ENCODE assay signal across 19 cellular contexts in the genomic region with DNA sequence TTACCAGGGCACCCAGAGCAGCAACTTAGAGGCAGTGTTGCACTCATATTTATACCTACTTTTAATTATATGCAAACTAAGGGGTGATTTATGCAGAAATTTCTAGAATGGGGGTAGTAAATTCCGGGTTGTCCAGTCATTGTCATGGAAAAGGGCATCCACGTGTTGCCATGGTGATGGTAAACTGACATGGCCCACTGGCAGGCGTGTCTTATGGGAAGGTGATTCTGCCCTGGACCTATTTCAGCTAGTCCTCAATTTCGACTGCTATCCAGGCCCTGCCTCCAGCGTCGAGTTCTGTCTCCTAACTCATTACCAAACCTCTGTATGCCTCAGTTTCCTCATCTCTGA. TPM values are rescaled to one million over a fixed set of nuclear protein-coding genes. Genes with fewer than 3 reads are reported as not detected.
DNase-seq lines count a peak whose midpoint lies in the region; ATAC-seq, FAIRE-seq and TF ChIP-seq lines count a peak whose summit lies in the region.
"Had no signal": no experiment of that assay in that cellular context is flagged by ENCODE, and none has a peak within 500 bp of the region (broad histone marks: within the 10 kb centered on the region; RNA-seq: fewer than 3 reads in every experiment).

No MANE protein-coding gene starts in this region.

- in situ Hi-C loops in GM12878 (cut with MboI), result no loop called here

- H4K5ac ChIP-seq in mesendoderm (ENCODE audit: low read length), result no peak overlapping the region

- H3K9me2 ChIP-seq in SK-N-SH, result no peaks in the 10 kb centered on the region

- H2AK5ac ChIP-seq in mesendoderm (ENCODE audit: low read length), result no peak overlapping the region

- H2AFZ ChIP-seq in GM12878 (ENCODE audit: control insufficient read depth, low read depth, low read length), result no peak overlapping the region
- no peak overlapping the region for H2AFZ ChIP-seq in SK-N-SH (ENCODE audit: low read depth)

- no peaks in the 10 kb centered on the region for H3K9me3 Mint-ChIP-seq in HFFc6
- H3K9me3 Mint-ChIP-seq: activated CD8-positive, alpha-beta T cell treated with anti-CD3 and anti-CD28 coated beads for 36 hours; activated T-helper 1 cell treated with anti-CD3 and anti-CD28 coated beads, Interleukin-12 subunit alpha, Interleukin-12 subunit beta, Interleukin-2, Interleukin-4 antibody, amounts not matched to agents 30 ng/mL and 10 ng/mL and 1 ng/mL, durations not matched to agents 14 hours and 24 hours and 36 hours had no signal

- TF ChIP-seq EP300 in GM12878 (IDR thresholded peaks at IDR 0.05; ENCODE audit: borderline replicate concordance in 1 of 2, control insufficient read depth in 1 of 2, low read depth in 2 of 2, low read length in 2 of 2), result no peak
- no peak for TF ChIP-seq EP300 in SK-N-SH (IDR thresholded peaks at IDR 0.05; ENCODE audit: borderline replicate concordance in 1 of 2, low read depth in 1 of 2, low read length in 1 of 2)

- peaks cover 41% of the 10 kb centered on the region for H3K4me1 Mint-ChIP-seq in HFFc6 (ENCODE audit: low read depth)

- no peak overlapping the region for H3K4ac ChIP-seq in mesendoderm (ENCODE audit: low read depth, low read length)

- CTCF ChIA-PET in GM12878 (lab: Yijun Ruan, JAX) (interaction anchor here (0.9 to 4.4 kb wide), 8 partner anchors 9 to 92 kb away, joined by 3 to 19 read pairs (median 6); no protein-coding TSS in a partner anchor), SK-N-SH (lab: Yijun Ruan, JAX) (no interaction called here), HEK293T (lab: Yijun Ruan, JAX) (no interaction called here)

- H4K20me1 ChIP-seq in BLaER1 treated with 17β-estradiol and CSF1 and Interleukin-3, amounts not matched to agents 10 nM and 100 nM, result peaks cover 0 to 88% (median 17%) of the 10 kb centered on the region in 11 experiments; a peak in 11 of 22 replicates
- H4K20me1 ChIP-seq in GM12878 (ENCODE audit: control insufficient read depth, insufficient read depth) (no peaks in the 10 kb centered on the region), SK-N-SH (ENCODE audit: insufficient read depth) (peaks cover 6% of the 10 kb centered on the region; the same call in 1 of the 2 replicates)

- H4K8ac ChIP-seq in mesendoderm (ENCODE audit: low read depth, low read length), result no peak overlapping the region

- SMC1A ChIA-PET in GM12878 (lab: Charles Lee; ENCODE audit: uncharacterized antibody, unreplicated experiment), result interaction anchor here (0.9 to 4.3 kb wide), 4 partner anchors 9 to 53 kb away, joined by 3 to 22 read pairs (median 10); partner anchors contain the start of gene SNX8

- TF ChIP-seq POLR2A in GM12878 (IDR thresholded peaks at IDR 0.05; ENCODE audit: low read depth, low read length), result no peak

- peaks cover 0 to 16% (median 0%) of the 10 kb centered on the region in 11 experiments; a peak in 4 of 22 replicates for H3K36me3 ChIP-seq in BLaER1 treated with 17β-estradiol and CSF1 and Interleukin-3, amounts not matched to agents 10 nM and 100 nM
- H3K36me3 ChIP-seq in GM12878 (ENCODE audit: control insufficient read depth in 2 of 2, insufficient read depth in 2 of 2, low read length in 1 of 2) (peaks cover 0 to 8% of the 10 kb centered on the region in 2 experiments; a peak in 2 of 4 replicates), mesendoderm (ENCODE audit: control insufficient read depth, insufficient read depth, low read length) (no peaks in the 10 kb centered on the region), SK-N-SH (replicated peaks in 1 of 2; ENCODE audit: control insufficient read depth in 1 of 2, insufficient read depth in 2 of 2, low read length in 1 of 2) (no peaks in the 10 kb centered on the region)
- H3K36me3 ChIP-seq: lower lobe of right lung had no signal

- DNase-seq in HFFc6, result peak; percentile 33
- DNase-seq in GM12878 (ENCODE audit: low read depth, low spot score), result no peak
- peak; percentile 86 for DNase-seq in mesendoderm
- no peak for DNase-seq in stimulated activated CD4-positive, alpha-beta T cell treated with anti-CD3 and anti-CD28 coated beads, Interleukin-15, amount 100 ng/mL, for 24 hours
- no peak for DNase-seq in dermis blood vessel endothelial cell
- DNase-seq in SK-N-SH, result no peak
- no peak for DNase-seq in HEK293T (ENCODE audit: extremely low spot score)
- DNase-seq: activated CD8-positive, alpha-beta T cell treated with anti-CD3 and anti-CD28 coated beads for 36 hours; amniotic stem cell; Caco-2; GDM1; GOT3; lower lobe of right lung; NCI-H1092; NCI-H2081 treated with DMSO at 0.1 percent for 48 hours; NCI-H526 treated with DMSO at 0.1 percent for 48 hours had no signal

- no peak for TF ChIP-seq RAD21 in GM12878 (IDR thresholded peaks at IDR 0.05; ENCODE audit: insufficient read depth, low read depth, low read length)
- no peak for TF ChIP-seq RAD21 in SK-N-SH (IDR thresholded peaks at IDR 0.05; ENCODE audit: low read length)

- no peak overlapping the region for H3K4me3 ChIP-seq in BLaER1 treated with 17β-estradiol and CSF1 and Interleukin-3, amounts not matched to agents 10 nM and 100 nM
- H3K4me3 ChIP-seq in GM12878 (no peak overlapping the region), mesendoderm (ENCODE audit: low read length) (no peak overlapping the region), SK-N-SH (ENCODE audit: low read depth in 2 of 2, low read length in 1 of 2) (no peak overlapping the region)
- H3K4me3 ChIP-seq: lower lobe of right lung had no signal

- no peak overlapping the region for H3K4me3 Mint-ChIP-seq in HFFc6
- H3K4me3 Mint-ChIP-seq: activated CD8-positive, alpha-beta T cell treated with anti-CD3 and anti-CD28 coated beads for 36 hours; activated T-helper 1 cell treated with anti-CD3 and anti-CD28 coated beads, Interleukin-12 subunit alpha, Interleukin-12 subunit beta, Interleukin-2, Interleukin-4 antibody, amounts not matched to agents 30 ng/mL and 10 ng/mL and 1 ng/mL, durations not matched to agents 14 hours and 24 hours and 36 hours had no signal

- TF ChIP-seq CTCF in HFFc6 (IDR thresholded peaks at IDR 0.05), result no peak
- no peak for TF ChIP-seq CTCF in GM12878 (IDR thresholded peaks at IDR 0.05 in 2 of 3, conservative IDR thresholded peaks at IDR 0.05 in 1 of 3; ENCODE audit: control insufficient read depth in 2 of 3, extremely low read depth in 1 of 3, insufficient read depth in 1 of 3, low read depth in 3 of 3, low read length in 3 of 3)
- TF ChIP-seq CTCF in SK-N-SH (IDR thresholded peaks at IDR 0.05), result no peak

- H3K4me2 ChIP-seq in BLaER1 treated with 17β-estradiol and CSF1 and Interleukin-3, amounts not matched to agents 10 nM and 100 nM, result peak overlapping the region; percentile 78 to 98 (median 89)
- peak overlapping the region; percentile 77 for H3K4me2 ChIP-seq in GM12878 (ENCODE audit: control insufficient read depth, insufficient read depth)
- no peak overlapping the region for H3K4me2 ChIP-seq in mesendoderm (ENCODE audit: low read length)
- no peak overlapping the region for H3K4me2 ChIP-seq in SK-N-SH

- H3K79me1 ChIP-seq in mesendoderm (ENCODE audit: low read length), result peaks cover 2% of the 10 kb centered on the region

- no peak overlapping the region for H3K23ac ChIP-seq in mesendoderm (ENCODE audit: low read length)

- RAD21 ChIA-PET in GM12878 (lab: Charles Lee; ENCODE audit: unreplicated experiment), result interaction anchor here (1.8 to 2.0 kb wide), 3 partner anchors 13 to 46 kb away, joined by 6 to 13 read pairs (median 9); no protein-coding TSS in a partner anchor

- no peak overlapping the region for H2BK120ac ChIP-seq in mesendoderm (ENCODE audit: low read depth, low read length)

- H3K4me1 ChIP-seq in BLaER1 treated with 17β-estradiol and CSF1 and Interleukin-3, amounts not matched to agents 10 nM and 100 nM, result peaks cover 46 to 86% (median 63%) of the 10 kb centered on the region in 10 experiments
- H3K4me1 ChIP-seq in GM12878 (ENCODE audit: control insufficient read depth, insufficient read depth, low read length) (peaks cover 36% of the 10 kb centered on the region), mesendoderm (ENCODE audit: control insufficient read depth, low read depth, low read length) (no peaks in the 10 kb centered on the region), SK-N-SH (ENCODE audit: control insufficient read depth in 1 of 2, insufficient read depth in 2 of 2, low read depth in 1 of 2, low read length in 1 of 2) (peaks cover 0 to 7% of the 10 kb centered on the region in 2 experiments; a peak in 1 of 4 replicates)
- H3K4me1 ChIP-seq: foreskin keratinocyte had no signal

- POLR2A ChIA-PET in GM12878 (lab: Charles Lee) (interaction anchor here (2.1 to 4.0 kb wide), 3 partner anchors 9 to 64 kb away, joined by 11 to 17 read pairs (median 16); partner anchors contain the start of gene SNX8), SK-N-SH (lab: Yijun Ruan, JAX) (no interaction called here), HEK293T (lab: Yijun Ruan, JAX) (no interaction called here)

- ATAC-seq in GM12878, result no peak
- ATAC-seq: activated CD8-positive, alpha-beta T cell treated with anti-CD3 and anti-CD28 coated beads for 36 hours; foreskin keratinocyte; lower lobe of right lung had no signal

- H2BK5ac ChIP-seq in mesendoderm (ENCODE audit: low read length), result no peak overlapping the region

- H3K27me3 Mint-ChIP-seq in HFFc6 (ENCODE audit: insufficient read depth), result peaks cover 5% of the 10 kb centered on the region
- H3K27me3 Mint-ChIP-seq: activated CD8-positive, alpha-beta T cell treated with anti-CD3 and anti-CD28 coated beads for 36 hours had no signal

- peak overlapping the region in 2 of 11 experiments; percentile 32 to 88; a peak in 2 of 22 replicates for H3K9ac ChIP-seq in BLaER1 treated with 17β-estradiol and CSF1 and Interleukin-3, amounts not matched to agents 10 nM and 100 nM
- no peak overlapping the region for H3K9ac ChIP-seq in GM12878 (ENCODE audit: control insufficient read depth, insufficient read depth, low read length)
- no peak overlapping the region for H3K9ac ChIP-seq in mesendoderm (ENCODE audit: low read length)
- H3K9ac ChIP-seq in SK-N-SH, result no peak overlapping the region

- no peak overlapping the region for H3K56ac ChIP-seq in mesendoderm (ENCODE audit: low read length)

- no peak for FAIRE-seq in GM12878 (lab: Jason Lieb, UNC)

- intact Hi-C loops in GM12878 (cut with micrococcal nuclease; ENCODE audit: unreplicated experiment), result no loop called here

- H3K79me2 ChIP-seq in GM12878 (ENCODE audit: control insufficient read depth, insufficient read depth, low read length), result peaks cover 69% of the 10 kb centered on the region
- H3K79me2 ChIP-seq in mesendoderm (ENCODE audit: control insufficient read depth, insufficient read depth, low read length), result no peaks in the 10 kb centered on the region
- peaks cover 38% of the 10 kb centered on the region for H3K79me2 ChIP-seq in SK-N-SH (ENCODE audit: insufficient read depth)

- no TSS peak for BruUV-seq in GM12878 (replicated peaks; lab: Mats Ljungman, UMichigan)

- H3F3A ChIP-seq in SK-N-SH (replicated peaks; ENCODE audit: insufficient read depth), result no peaks in the 10 kb centered on the region

- 36% methylated on average over 6 of the region's 6 CpGs for WGBS in GM12878 (ENCODE audit: insufficient coverage, insufficient replicate concordance, low lambda C conversion rate, missing lambda C conversion rate)
- no CpG with 5 or more reads among the region's 6 CpGs for WGBS in mesendoderm (ENCODE audit: extremely low coverage, insufficient coverage, low lambda C conversion rate)
- WGBS in SK-N-SH (ENCODE audit: low lambda C conversion rate), result 94% methylated on average over 6 of the region's 6 CpGs

- H3K27me3 ChIP-seq in BLaER1 treated with 17β-estradiol and CSF1 and Interleukin-3, amounts not matched to agents 10 nM and 100 nM, result no peaks in the 10 kb centered on the region
- H3K27me3 ChIP-seq in GM12878 (replicated peaks in 1 of 2; ENCODE audit: control insufficient read depth in 2 of 2, insufficient read depth in 2 of 2, low read length in 1 of 2) (no peaks in the 10 kb centered on the region), mesendoderm (ENCODE audit: insufficient read depth, low read length, poor library complexity) (no peaks in the 10 kb centered on the region), SK-N-SH (ENCODE audit: insufficient read depth) (no peaks in the 10 kb centered on the region)
- H3K27me3 ChIP-seq: foreskin keratinocyte had no signal

- H2BK15ac ChIP-seq in mesendoderm (replicated peaks; ENCODE audit: low read depth), result no peak overlapping the region

- 0 out of 2 replicates have a peak, but pooled peaks cover 5% of the 10 kb centered on the region for H3K36me3 Mint-ChIP-seq in HFFc6 (ENCODE audit: low read depth)

- H3K27ac ChIP-seq in BLaER1 treated with 17β-estradiol and CSF1 and Interleukin-3, amounts not matched to agents 10 nM and 100 nM, result peak overlapping the region in 3 of 11 experiments; percentile 51 to 90 (median 63); a peak in 1 of 22 replicates
- peak overlapping the region; percentile 80 for H3K27ac ChIP-seq in GM12878 (ENCODE audit: control insufficient read depth, insufficient read depth)
- peak overlapping the region; percentile 17 for H3K27ac ChIP-seq in mesendoderm (ENCODE audit: low read depth, low read length)
- no peak overlapping the region for H3K27ac ChIP-seq in SK-N-SH (ENCODE audit: low read depth in 2 of 2, low read length in 1 of 2)
- H3K27ac ChIP-seq: foreskin keratinocyte, lower lobe of right lung had no signal

- peak overlapping the region; percentile 99 for H3K27ac Mint-ChIP-seq in HFFc6
- H3K27ac Mint-ChIP-seq: activated T-helper 1 cell treated with anti-CD3 and anti-CD28 coated beads, Interleukin-12 subunit alpha, Interleukin-12 subunit beta, Interleukin-2, Interleukin-4 antibody, amounts not matched to agents 30 ng/mL and 10 ng/mL and 1 ng/mL, durations not matched to agents 14 hours and 24 hours and 36 hours had no signal

- H3K18ac ChIP-seq in mesendoderm (ENCODE audit: low read length), result no peak overlapping the region

- peaks cover 0 to 17% (median 13%) of the 10 kb centered on the region in 11 experiments; a peak in 13 of 22 replicates for H3K9me3 ChIP-seq in BLaER1 treated with 17β-estradiol and CSF1 and Interleukin-3, amounts not matched to agents 10 nM and 100 nM (replicated peaks in 1 of 11)
- no peaks in the 10 kb centered on the region; the same call in 1 of the 3 replicates for H3K9me3 ChIP-seq in GM12878 (replicated peaks; ENCODE audit: control insufficient read depth, insufficient read depth, low read length)
- no peaks in the 10 kb centered on the region for H3K9me3 ChIP-seq in SK-N-SH
- H3K9me3 ChIP-seq: Caco-2, lower lobe of right lung had no signal

RNA-seq across cellular contexts. Expression of gene SNX8, which starts 12.8 kb away (rescaled TPM):
- 10 to 100 TPM; 44.6 to 67.4 (median 61.9) TPM for total RNA-seq in HFFc6 (2021; fragmentation: NEBNext Ultra II Directional; extraction: Animal tissue kit (Norgen Biotek cat#: 25700))
- 69.7 and 75.0 TPM in 2 replicates for total RNA-seq in GM12878 (2013; cell fraction: nucleolus; rRNA removed)
- total RNA-seq in GM12878 (2014; rRNA removed) (40.5 and 42.2 TPM in 2 replicates), GM12878 (2014; rRNA removed; fragmentation: Illumina TruSeq; extraction: Trizol) (46.5 and 51.6 TPM in 2 replicates), GM12878 (2021) (150 and 156 TPM in 2 replicates), dermis blood vessel endothelial cell (9.4 and 18.5 TPM in 2 replicates)
- polyA plus RNA-seq in GM12878 (2011; ENCODE audit: low read depth), result 12.4 TPM
- polyA plus RNA-seq in GM12878 (2011; rRNA removed) (92.1 and 210 TPM in 2 replicates), GM12878 (2014; fragmentation: Illumina TruSeq; extraction: Trizol) (19.4 and 79.8 TPM in 2 replicates), GM12878 (2014; fragmentation: Nextera tagmentation; extraction: Ambion mirVana) (10 to 100 TPM in 1 of 2 experiments, 1 to 10 TPM in 1; 6.4 to 21.5 TPM), GM12878 (2014; rRNA removed) (115 and 118 TPM in 2 replicates), GM12878 (2016; fragmentation: Nextera tagmentation; extraction: Ambion mirVana) (100 to 1,000 TPM; 118 to 133 TPM), SK-N-SH (2012; rRNA removed) (20.6 and 21.1 TPM in 2 replicates)
- polyA plus RNA-seq in GM12878 (2011; cell fraction: cytosol; rRNA removed), result 146 and 248 TPM in 2 replicates
- 220 and 232 TPM in 2 replicates for polyA plus RNA-seq in GM12878 (2011; cell fraction: nucleus; rRNA removed)
- polyA plus RNA-seq in GM12878 (2012), result 101 and 127 TPM in 2 replicates
- 199 and 253 TPM in 2 replicates for polyA minus RNA-seq in GM12878 (2011; rRNA and poly(A)+ RNA removed)
- 69.8 and 71.0 TPM in 2 replicates for polyA minus RNA-seq in GM12878 (2011; cell fraction: cytosol; rRNA and poly(A)+ RNA removed)
- polyA minus RNA-seq in GM12878 (2011; cell fraction: nucleus; rRNA and poly(A)+ RNA removed), result 31.3 and 40.8 TPM in 2 replicates
- 12.2 TPM for polyA plus RNA-seq in mesendoderm (2013, experiment 1 of 2)
- 12.5 TPM for polyA plus RNA-seq in mesendoderm (2013, experiment 2 of 2)
- 13.3 and 15.9 TPM in 2 replicates for polyA plus RNA-seq in SK-N-SH (2012; cell fraction: cytosol; rRNA removed)
- polyA plus RNA-seq in SK-N-SH (2012; cell fraction: nucleus; rRNA removed), result 25.3 and 31.1 TPM in 2 replicates

RNA-seq across cellular contexts. Expression of gene EIF3B, which starts 53.1 kb away (rescaled TPM):
- total RNA-seq in HFFc6 (2021; fragmentation: NEBNext Ultra II Directional; extraction: Animal tissue kit (Norgen Biotek cat#: 25700)), result 100 to 1,000 TPM; 175 to 207 (median 180) TPM
- 276 and 290 TPM in 2 replicates for total RNA-seq in GM12878 (2013; cell fraction: nucleolus; rRNA removed)
- total RNA-seq in GM12878 (2014; rRNA removed) (154 and 166 TPM in 2 replicates), GM12878 (2014; rRNA removed; fragmentation: Illumina TruSeq; extraction: Trizol) (197 and 221 TPM in 2 replicates), GM12878 (2021) (232 and 251 TPM in 2 replicates), dermis blood vessel endothelial cell (250 and 320 TPM in 2 replicates)
- 108 TPM for polyA plus RNA-seq in GM12878 (2011; ENCODE audit: low read depth)
- polyA plus RNA-seq in GM12878 (2011; rRNA removed) (138 and 140 TPM in 2 replicates), GM12878 (2014; fragmentation: Illumina TruSeq; extraction: Trizol) (275 and 289 TPM in 2 replicates), GM12878 (2014; fragmentation: Nextera tagmentation; extraction: Ambion mirVana) (10 to 100 TPM; 17.6 to 52.4 TPM), GM12878 (2014; rRNA removed) (167 and 173 TPM in 2 replicates), GM12878 (2016; fragmentation: Nextera tagmentation; extraction: Ambion mirVana) (100 to 1,000 TPM in 1 of 2 experiments, 10 to 100 TPM in 1; 36.9 to 126 TPM), SK-N-SH (2012; rRNA removed) (140 and 151 TPM in 2 replicates)
- 110 and 132 TPM in 2 replicates for polyA plus RNA-seq in GM12878 (2011; cell fraction: cytosol; rRNA removed)
- 251 and 346 TPM in 2 replicates for polyA plus RNA-seq in GM12878 (2011; cell fraction: nucleus; rRNA removed)
- polyA plus RNA-seq in GM12878 (2012), result 135 and 193 TPM in 2 replicates
- polyA minus RNA-seq in GM12878 (2011; rRNA and poly(A)+ RNA removed), result 127 and 134 TPM in 2 replicates
- polyA minus RNA-seq in GM12878 (2011; cell fraction: cytosol; rRNA and poly(A)+ RNA removed), result 52.5 and 58.8 TPM in 2 replicates
- 59.1 and 78.1 TPM in 2 replicates for polyA minus RNA-seq in GM12878 (2011; cell fraction: nucleus; rRNA and poly(A)+ RNA removed)
- 199 TPM for polyA plus RNA-seq in mesendoderm (2013, experiment 1 of 2)
- 193 TPM for polyA plus RNA-seq in mesendoderm (2013, experiment 2 of 2)
- polyA plus RNA-seq in SK-N-SH (2012; cell fraction: cytosol; rRNA removed), result 102 and 103 TPM in 2 replicates
- 424 and 428 TPM in 2 replicates for polyA plus RNA-seq in SK-N-SH (2012; cell fraction: nucleus; rRNA removed)

RNA-seq across cellular contexts. Expression of gene NUDT1, which starts 59.5 kb away (rescaled TPM):
- total RNA-seq in HFFc6 (2021; fragmentation: NEBNext Ultra II Directional; extraction: Animal tissue kit (Norgen Biotek cat#: 25700)), result 10 to 100 TPM; 35.6 to 57.6 (median 45.9) TPM
- total RNA-seq in GM12878 (2013; cell fraction: nucleolus; rRNA removed), result 4.4 and 5.3 TPM in 2 replicates
- total RNA-seq in GM12878 (2014; rRNA removed) (71.4 and 81.6 TPM in 2 replicates), GM12878 (2014; rRNA removed; fragmentation: Illumina TruSeq; extraction: Trizol) (56.4 and 58.1 TPM in 2 replicates), GM12878 (2021) (62.1 TPM in 2 replicates), dermis blood vessel endothelial cell (8.0 and 14.2 TPM in 2 replicates)
- 44.4 TPM for polyA plus RNA-seq in GM12878 (2011; ENCODE audit: low read depth)
- polyA plus RNA-seq in GM12878 (2011; rRNA removed) (24.1 and 40.2 TPM in 2 replicates), GM12878 (2014; fragmentation: Illumina TruSeq; extraction: Trizol) (7.7 and 36.7 TPM in 2 replicates), GM12878 (2014; fragmentation: Nextera tagmentation; extraction: Ambion mirVana) (10 to 100 TPM in 1 of 2 experiments, 1 to 10 TPM in 1; 7.7 to 23.3 TPM), GM12878 (2014; rRNA removed) (77.5 and 87.5 TPM in 2 replicates), GM12878 (2016; fragmentation: Nextera tagmentation; extraction: Ambion mirVana) (100 to 1,000 TPM; 115 to 122 TPM), SK-N-SH (2012; rRNA removed) (79.5 and 98.1 TPM in 2 replicates)
- polyA plus RNA-seq in GM12878 (2011; cell fraction: cytosol; rRNA removed), result 61.4 and 74.1 TPM in 2 replicates
- polyA plus RNA-seq in GM12878 (2011; cell fraction: nucleus; rRNA removed), result 36.5 and 38.9 TPM in 2 replicates
- 51.4 and 59.5 TPM in 2 replicates for polyA plus RNA-seq in GM12878 (2012)
- 18.9 and 42.0 TPM in 2 replicates for polyA minus RNA-seq in GM12878 (2011; rRNA and poly(A)+ RNA removed)
- 14.9 and 15.0 TPM in 2 replicates for polyA minus RNA-seq in GM12878 (2011; cell fraction: cytosol; rRNA and poly(A)+ RNA removed)
- polyA minus RNA-seq in GM12878 (2011; cell fraction: nucleus; rRNA and poly(A)+ RNA removed), result 7.5 and 9.6 TPM in 2 replicates
- 53.8 TPM for polyA plus RNA-seq in mesendoderm (2013, experiment 1 of 2)
- 54.9 TPM for polyA plus RNA-seq in mesendoderm (2013, experiment 2 of 2)
- 69.1 and 83.0 TPM in 2 replicates for polyA plus RNA-seq in SK-N-SH (2012; cell fraction: cytosol; rRNA removed)
- 53.9 and 64.3 TPM in 2 replicates for polyA plus RNA-seq in SK-N-SH (2012; cell fraction: nucleus; rRNA removed)

RNA-seq across cellular contexts. Expression of gene MRM2, which starts 59.5 kb away (rescaled TPM):
- total RNA-seq in HFFc6 (2021; fragmentation: NEBNext Ultra II Directional; extraction: Animal tissue kit (Norgen Biotek cat#: 25700)), result 10 to 100 TPM; 25.9 to 30.5 (median 27.5) TPM
- 17.7 and 17.9 TPM in 2 replicates for total RNA-seq in GM12878 (2013; cell fraction: nucleolus; rRNA removed)
- 57.1 and 61.7 TPM in 2 replicates for total RNA-seq in GM12878 (2014; rRNA removed)
- total RNA-seq in GM12878 (2014; rRNA removed; fragmentation: Illumina TruSeq; extraction: Trizol), result 54.8 and 60.1 TPM in 2 replicates
- total RNA-seq in GM12878 (2021), result 61.2 and 62.9 TPM in 2 replicates
- 25.8 TPM for polyA plus RNA-seq in GM12878 (2011; ENCODE audit: low read depth)
- 34.8 and 43.2 TPM in 2 replicates for polyA plus RNA-seq in GM12878 (2011; rRNA removed)
- 36.7 and 39.9 TPM in 2 replicates for polyA plus RNA-seq in GM12878 (2011; cell fraction: cytosol; rRNA removed)
- 16.7 and 20.8 TPM in 2 replicates for polyA plus RNA-seq in GM12878 (2011; cell fraction: nucleus; rRNA removed)
- 37.1 and 37.7 TPM in 2 replicates for polyA plus RNA-seq in GM12878 (2012)
- polyA plus RNA-seq in GM12878 (2014; fragmentation: Illumina TruSeq; extraction: Trizol), result 75.6 and 79.8 TPM in 2 replicates
- polyA plus RNA-seq in GM12878 (2014; fragmentation: Nextera tagmentation; extraction: Ambion mirVana), result 10 to 100 TPM; 91.4 to 92.9 TPM
- 58.9 and 59.2 TPM in 2 replicates for polyA plus RNA-seq in GM12878 (2014; rRNA removed)
- 100 to 1,000 TPM; 125 to 128 TPM for polyA plus RNA-seq in GM12878 (2016; fragmentation: Nextera tagmentation; extraction: Ambion mirVana)
- 29.7 and 30.7 TPM in 2 replicates for polyA minus RNA-seq in GM12878 (2011; rRNA and poly(A)+ RNA removed)
- 10.8 and 13.8 TPM in 2 replicates for polyA minus RNA-seq in GM12878 (2011; cell fraction: cytosol; rRNA and poly(A)+ RNA removed)
- 9.9 and 13.7 TPM in 2 replicates for polyA minus RNA-seq in GM12878 (2011; cell fraction: nucleus; rRNA and poly(A)+ RNA removed)
- 34.2 TPM for polyA plus RNA-seq in mesendoderm (2013, experiment 1 of 2)
- 35.2 TPM for polyA plus RNA-seq in mesendoderm (2013, experiment 2 of 2)
- total RNA-seq in dermis blood vessel endothelial cell, result 15.3 and 20.1 TPM in 2 replicates
- polyA plus RNA-seq in SK-N-SH (2012; rRNA removed), result 30.7 and 34.8 TPM in 2 replicates
- 36.0 and 37.6 TPM in 2 replicates for polyA plus RNA-seq in SK-N-SH (2012; cell fraction: cytosol; rRNA removed)
- polyA plus RNA-seq in SK-N-SH (2012; cell fraction: nucleus; rRNA removed), result 13.9 and 18.7 TPM in 2 replicates

Comparison
In these comparisons a context has a peak if more than half of its experiments do, and no peak if none do; other contexts are left out.
1. H3K27ac ChIP-seq: peak in GM12878 (single experiment) and mesendoderm (single experiment); none in SK-N-SH (0 of 2).
2. H3K4me2 ChIP-seq: peak in BLaER1 treated with 17β-estradiol and CSF1 and Interleukin-3, amounts not matched to agents 10 nM and 100 nM (11 of 11) and GM12878 (single experiment); none in mesendoderm (single experiment) and SK-N-SH (single experiment).
3. DNase-seq: peak in HFFc6 (single experiment) and mesendoderm (single experiment); none in GM12878 (single experiment), stimulated activated CD4-positive, alpha-beta T cell treated with anti-CD3 and anti-CD28 coated beads, Interleukin-15, amount 100 ng/mL, for 24 hours (single experiment), dermis blood vessel endothelial cell (single experiment), SK-N-SH (single experiment) and HEK293T (single experiment).